ENCODE assay signal across 14 cellular contexts in the genomic region with DNA sequence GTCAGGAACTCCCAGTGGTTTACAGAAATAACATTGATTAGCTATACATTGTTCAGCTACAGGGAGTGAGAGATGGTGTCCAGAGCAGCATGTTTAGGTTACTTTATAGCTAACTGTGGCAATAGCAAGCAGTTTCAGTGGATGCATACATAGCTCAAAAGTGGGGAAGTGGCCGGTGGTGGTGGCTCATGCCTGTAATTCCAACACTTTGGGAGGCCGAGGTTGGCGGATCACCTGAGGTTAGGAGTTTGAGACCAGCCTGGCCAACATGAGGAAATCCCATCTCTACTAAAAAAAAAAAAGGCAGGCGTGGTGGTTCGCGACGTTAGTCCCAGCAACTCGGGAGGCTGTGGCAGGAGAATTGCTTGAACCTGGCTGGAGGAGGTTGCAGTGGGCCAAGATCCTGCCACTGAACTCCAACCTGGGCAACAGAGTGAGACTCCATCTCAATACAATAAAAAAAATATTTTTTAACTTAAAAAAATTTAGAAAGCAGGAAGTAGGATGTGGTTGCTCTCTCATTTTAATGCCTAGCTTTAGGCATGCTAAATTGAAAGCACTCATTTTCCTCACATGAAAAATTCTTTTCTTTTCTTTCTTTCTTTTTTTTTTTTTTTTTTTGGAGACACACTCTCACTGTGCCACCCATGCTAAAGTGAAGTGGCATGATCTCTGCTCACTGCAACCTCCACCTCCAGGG.
DNase-seq lines count a peak whose midpoint lies in the region; ATAC-seq lines count a peak whose summit lies in the region.
"Had no signal": no experiment of that assay in that cellular context is flagged by ENCODE, and none has a peak within 500 bp of the region (broad histone marks: within the 10 kb centered on the region; RNA-seq: fewer than 3 reads in every experiment).

No MANE protein-coding gene starts in this region.

- peak in 1 of 2 donors; percentile 9 for ATAC-seq in activated T-cell treated with anti-CD3 and anti-CD28 coated beads, Interleukin-2, amount 50 U/mL, for 72 hours (replicated peaks in 1 of 2)
- ATAC-seq in HG02973 (IDR thresholded peaks at IDR 0.05; ENCODE audit: unreplicated experiment) (no peak), HG03175 (IDR thresholded peaks at IDR 0.05; ENCODE audit: unreplicated experiment) (no peak), GM18858 (IDR thresholded peaks at IDR 0.05; ENCODE audit: unreplicated experiment) (no peak)
- ATAC-seq: pancreas had no signal

- H3K27me3 ChIP-seq in ACC112 (ENCODE audit: insufficient read depth, low read length): no peaks in the 10 kb centered on the region
- no peaks in the 10 kb centered on the region for H3K27me3 ChIP-seq in mucosa of rectum (ENCODE audit: control insufficient read depth in 2 of 2, insufficient read depth in 2 of 2, low read length in 2 of 2)
- H3K27me3 ChIP-seq: BE2C, pancreas had no signal

- peaks cover 57% of the 10 kb centered on the region for H3K4me1 Mint-ChIP-seq in activated T-cell treated with anti-CD3 and anti-CD28 coated beads, Interleukin-2, amount 50 U/mL, for 72 hours (ENCODE audit: low read depth)

- H3K4me3 ChIP-seq in ACC112 (ENCODE audit: low read depth, low read length): no peak overlapping the region
- no peak overlapping the region for H3K4me3 ChIP-seq in Jurkat, Clone E6-1 (ENCODE audit: low read length)
- no peak overlapping the region for H3K4me3 ChIP-seq in mucosa of rectum (ENCODE audit: low read length in 2 of 2)
- H3K4me3 ChIP-seq: pancreas had no signal

- H3K27ac Mint-ChIP-seq in activated T-cell treated with anti-CD3 and anti-CD28 coated beads, Interleukin-2, amount 50 U/mL, for 72 hours: peak overlapping the region; percentile 96

- no peaks in the 10 kb centered on the region for H3K36me3 Mint-ChIP-seq in activated T-cell treated with anti-CD3 and anti-CD28 coated beads, Interleukin-2, amount 50 U/mL, for 72 hours (ENCODE audit: insufficient read depth in 2 of 2)
- H3K36me3 Mint-ChIP-seq: IgD-negative memory B cell had no signal

- H3K36me3 ChIP-seq in ACC112 (ENCODE audit: insufficient read depth, low read length): no peaks in the 10 kb centered on the region
- no peaks in the 10 kb centered on the region for H3K36me3 ChIP-seq in mucosa of rectum (ENCODE audit: control insufficient read depth in 2 of 2, insufficient read depth in 2 of 2, low read length in 2 of 2)
- H3K36me3 ChIP-seq: BE2C, pancreas had no signal

- no peak overlapping the region for H3K9ac ChIP-seq in mucosa of rectum (ENCODE audit: low read depth in 1 of 2, low read length in 2 of 2)

- no peak overlapping the region for H3K27ac ChIP-seq in ACC112 (ENCODE audit: low read depth, low read length)
- peak overlapping the region; percentile 43 to 62 for H3K27ac ChIP-seq in mucosa of rectum (ENCODE audit: low read depth in 2 of 2, low read length in 2 of 2)
- H3K27ac ChIP-seq: pancreas had no signal

- DNase-seq in Jurkat, Clone E6-1 (ENCODE audit: low read depth, low spot score): peak; percentile 47
- no peak for DNase-seq in activated T-cell treated with anti-CD3 and anti-CD28 coated beads, Interleukin-2, amount 50 U/mL, for 72 hours
- DNase-seq in stimulated activated CD4-positive, alpha-beta T cell treated with anti-CD3 and anti-CD28 coated beads, Interleukin-4, amount 100 ng/mL, for 4 hours: no peak
- DNase-seq: aorta, BE2C, NCI-H1694 treated with DMSO at 0.1 percent for 48 hours, NCI-H526, pancreas had no signal

- no peaks in the 10 kb centered on the region for H3K9me3 Mint-ChIP-seq in activated T-cell treated with anti-CD3 and anti-CD28 coated beads, Interleukin-2, amount 50 U/mL, for 72 hours
- H3K9me3 Mint-ChIP-seq: IgD-negative memory B cell had no signal

- no peaks in the 10 kb centered on the region for H3K27me3 Mint-ChIP-seq in activated T-cell treated with anti-CD3 and anti-CD28 coated beads, Interleukin-2, amount 50 U/mL, for 72 hours (ENCODE audit: low read depth)
- H3K27me3 Mint-ChIP-seq: IgD-negative memory B cell had no signal

- H3K79me2 ChIP-seq in ACC112 (ENCODE audit: control insufficient read depth, insufficient read depth, low read length, unreplicated experiment): no peaks in the 10 kb centered on the region

- peak overlapping the region; percentile 77 to 90 for H3K4me3 Mint-ChIP-seq in activated T-cell treated with anti-CD3 and anti-CD28 coated beads, Interleukin-2, amount 50 U/mL, for 72 hours

- H2AFZ ChIP-seq in ACC112 (ENCODE audit: low read length, unreplicated experiment): peak overlapping the region; percentile 20

- no peaks in the 10 kb centered on the region for H3K9me3 ChIP-seq in mucosa of rectum (ENCODE audit: control insufficient read depth in 2 of 2, low read length in 2 of 2)
- H3K9me3 ChIP-seq: BE2C, pancreas had no signal

- H3K4me1 ChIP-seq in ACC112 (ENCODE audit: control insufficient read depth, insufficient read depth, low read length, unreplicated experiment): peaks cover 19% of the 10 kb centered on the region
- H3K4me1 ChIP-seq in mucosa of rectum (ENCODE audit: control insufficient read depth in 2 of 2, insufficient read depth in 2 of 2, low read length in 2 of 2): peaks cover 10 to 14% of the 10 kb centered on the region in 2 donors
- H3K4me1 ChIP-seq: BE2C, pancreas had no signal
